22 cellular contexts compared by ENCODE assay signal in genomic region chr6:139777202-139777970, GRCh38.
DNase-seq lines count a peak whose midpoint lies in the region; ATAC-seq and TF ChIP-seq lines count a peak whose summit lies in the region.
"Had no signal": no experiment of that assay in that cellular context is flagged by ENCODE, and none has a peak within 500 bp of the region (broad histone marks: within the 10 kb centered on the region; RNA-seq: fewer than 3 reads in every experiment).

No MANE protein-coding gene starts in this region.

- H3K9me3 ChIP-seq in cardiac muscle cell (ENCODE audit: low read depth) (no peaks in the 10 kb centered on the region), endodermal cell (ENCODE audit: control insufficient read depth, low read length) (no peaks in the 10 kb centered on the region)

- no peak overlapping the region for H3K27ac Mint-ChIP-seq in endodermal cell
- no peak overlapping the region for H3K27ac Mint-ChIP-seq in activated T-cell treated with anti-CD3 and anti-CD28 coated beads, Interleukin-2, amount 50 U/mL, for 24 hours
- H3K27ac Mint-ChIP-seq: activated B cell treated with CpG ODN at 0.5 μM for 24 hours; activated CD8-positive, alpha-beta T cell treated with anti-CD3 and anti-CD28 coated beads, Interleukin-2, amount 10 ng/mL, durations not matched to agents 7 days and 5 days; activated naive CD4-positive, alpha-beta T cell treated with anti-CD3 and anti-CD28 coated beads, Interleukin-2, amount 50 U/mL, for 72 hours; dendritic cell treated with granulocyte-macrophage colony-stimulating factor and Interleukin-4, amounts not matched to agents 40 ng/mL and 50 ng/mL, for 4 days had no signal

- peaks cover 4% of the 10 kb centered on the region for H3K27me3 Mint-ChIP-seq in endodermal cell (ENCODE audit: insufficient read depth)
- H3K27me3 Mint-ChIP-seq in activated T-cell treated with anti-CD3 and anti-CD28 coated beads, Interleukin-2, amount 50 U/mL, for 24 hours = peaks cover 6% of the 10 kb centered on the region
- H3K27me3 Mint-ChIP-seq: activated B cell treated with CpG ODN at 0.5 μM for 24 hours; dendritic cell treated with granulocyte-macrophage colony-stimulating factor and Interleukin-4, amounts not matched to agents 40 ng/mL and 50 ng/mL, for 4 days had no signal

- no peak overlapping the region for H3K4me3 ChIP-seq in cardiac muscle cell
- H3K4me3 ChIP-seq in endodermal cell (ENCODE audit: low read length) = no peak overlapping the region

- peaks cover 1% of the 10 kb centered on the region for H3K9me3 Mint-ChIP-seq in endodermal cell
- H3K9me3 Mint-ChIP-seq in activated T-cell treated with anti-CD3 and anti-CD28 coated beads, Interleukin-2, amount 50 U/mL, for 24 hours = no peaks in the 10 kb centered on the region
- H3K9me3 Mint-ChIP-seq: activated B cell treated with CpG ODN at 0.5 μM for 24 hours; activated naive CD4-positive, alpha-beta T cell treated with anti-CD3 and anti-CD28 coated beads, Interleukin-2, amount 50 U/mL, for 72 hours; dendritic cell treated with granulocyte-macrophage colony-stimulating factor and Interleukin-4, amounts not matched to agents 40 ng/mL and 50 ng/mL, for 4 days had no signal

- H3K27ac ChIP-seq in cardiac muscle cell (peak overlapping the region; percentile 83), endodermal cell (ENCODE audit: low read depth, low read length) (peak overlapping the region; percentile 95)
- H3K27ac ChIP-seq: epithelial cell of prostate had no signal

- 72 to 90% methylated on average over 3 to 6 of the region's 6 CpGs for WGBS in endodermal cell (ENCODE audit: insufficient coverage in 1 of 2, insufficient read length in 1 of 2), 2 experiments

- H3K4me1 Mint-ChIP-seq in endodermal cell = peaks cover 33% of the 10 kb centered on the region
- no peaks in the 10 kb centered on the region for H3K4me1 Mint-ChIP-seq in activated T-cell treated with anti-CD3 and anti-CD28 coated beads, Interleukin-2, amount 50 U/mL, for 24 hours (ENCODE audit: low read depth)
- H3K4me1 Mint-ChIP-seq: activated B cell treated with CpG ODN at 0.5 μM for 24 hours had no signal

- H3K36me3 ChIP-seq in cardiac muscle cell (no peaks in the 10 kb centered on the region), endodermal cell (ENCODE audit: control insufficient read depth, insufficient read depth, low read length) (no peaks in the 10 kb centered on the region)

- intact Hi-C loops in Right ventricle myocardium inferior (cut with DNase I) = loop anchor here (10.0 kb wide), 1 partner anchor 263 kb away; no protein-coding TSS in a partner anchor

- no peak for ATAC-seq in Right ventricle myocardium inferior
- ATAC-seq in GM18520 (IDR thresholded peaks at IDR 0.05; ENCODE audit: unreplicated experiment) = no peak
- ATAC-seq: activated CD8-positive, alpha-beta T cell treated with anti-CD3 and anti-CD28 coated beads, Interleukin-2, amount 10 ng/mL, durations not matched to agents 7 days and 5 days; activated naive CD4-positive, alpha-beta T cell treated with anti-CD3 and anti-CD28 coated beads, Interleukin-2, amount 50 U/mL, for 72 hours; stimulated activated naive CD8-positive, alpha-beta T cell treated with anti-CD3 and anti-CD28 coated beads, Interleukin-15, Interleukin-2, amounts not matched to agents 100 U/mL and 50 U/mL, for 24 hours had no signal

- H3K27me3 ChIP-seq in cardiac muscle cell (no peaks in the 10 kb centered on the region), endodermal cell (ENCODE audit: control insufficient read depth, insufficient read depth, low read length, poor library complexity, severe bottlenecking) (no peaks in the 10 kb centered on the region)

- TF ChIP-seq CTCF in cardiac muscle cell (IDR thresholded peaks at IDR 0.05; ENCODE audit: low read depth, low read length) (no peak), endodermal cell (conservative IDR thresholded peaks at IDR 0.05) (no peak)

- no peak overlapping the region for H3K4me3 Mint-ChIP-seq in endodermal cell
- H3K4me3 Mint-ChIP-seq in activated T-cell treated with anti-CD3 and anti-CD28 coated beads, Interleukin-2, amount 50 U/mL, for 24 hours = no peak overlapping the region
- H3K4me3 Mint-ChIP-seq: activated B cell treated with CpG ODN at 0.5 μM for 24 hours; activated CD8-positive, alpha-beta T cell treated with anti-CD3 and anti-CD28 coated beads, Interleukin-2, amount 10 ng/mL, durations not matched to agents 7 days and 5 days; dendritic cell treated with granulocyte-macrophage colony-stimulating factor and Interleukin-4, amounts not matched to agents 40 ng/mL and 50 ng/mL, for 4 days had no signal

- no peak overlapping the region for H3K9ac ChIP-seq in endodermal cell (ENCODE audit: extremely low read depth, low read length, poor library complexity, severe bottlenecking)

- no peaks in the 10 kb centered on the region for H3K36me3 Mint-ChIP-seq in endodermal cell (ENCODE audit: low read depth)
- H3K36me3 Mint-ChIP-seq in activated T-cell treated with anti-CD3 and anti-CD28 coated beads, Interleukin-2, amount 50 U/mL, for 24 hours (ENCODE audit: low read depth) = no peaks in the 10 kb centered on the region
- H3K36me3 Mint-ChIP-seq: activated naive CD4-positive, alpha-beta T cell treated with anti-CD3 and anti-CD28 coated beads, Interleukin-2, amount 50 U/mL, for 72 hours had no signal

- H3K4me1 ChIP-seq in cardiac muscle cell (ENCODE audit: low read depth) = peaks cover 44% of the 10 kb centered on the region
- H3K4me1 ChIP-seq in endodermal cell (ENCODE audit: control insufficient read depth, insufficient read depth, low read length) = peaks cover 2% of the 10 kb centered on the region

- peak in 1 of 2 donors; percentile 41 for DNase-seq in cardiac muscle cell (ENCODE audit: low read depth in 1 of 2, low spot score in 1 of 2)
- DNase-seq in Right ventricle myocardium inferior (ENCODE audit: missing footprints) = no peak
- DNase-seq in NCI-H774 (lab: John Stamatoyannopoulos, UW) = peak; percentile 55
- DNase-seq in endodermal cell = no peak
- DNase-seq in retina = peak; percentile 48
- no peak for DNase-seq in activated T-cell treated with anti-CD3 and anti-CD28 coated beads, Interleukin-2, amount 50 U/mL, for 24 hours
- DNase-seq in NCI-H1694 (lab: John Stamatoyannopoulos, UW) = no peak
- DNase-seq: activated B cell treated with CpG ODN at 0.5 μM for 24 hours; activated CD8-positive, alpha-beta T cell treated with anti-CD3 and anti-CD28 coated beads, Interleukin-2, amount 10 ng/mL, durations not matched to agents 7 days and 5 days; activated T-cell treated with anti-CD3 and anti-CD28 coated beads, Interleukin-2, amount 50 U/mL, for 48 hours; DND-41; foreskin melanocyte; kidney glomerular epithelial cell; midbrain; NCI-H2029; NK-92 treated with Interleukin-12 subunit alpha and Interleukin-12 subunit beta, amount 100 ng/mL, for 24 hours; stimulated activated naive CD8-positive, alpha-beta T cell treated with anti-CD3 and anti-CD28 coated beads, Interleukin-15, Interleukin-2, amounts not matched to agents 100 U/mL and 50 U/mL, for 24 hours; trophoblast cell had no signal

Comparison
In these comparisons a context has a peak if more than half of its experiments do, and no peak if none do; other contexts are left out.
1. DNase-seq: peak in NCI-H774 (single experiment) and retina (single experiment); none in Right ventricle myocardium inferior (single experiment), endodermal cell (single experiment), activated T-cell treated with anti-CD3 and anti-CD28 coated beads, Interleukin-2, amount 50 U/mL, for 24 hours (single experiment) and NCI-H1694 (single experiment).